Comparison of ENCODE assay signal across 22 cellular contexts in the genomic region with DNA sequence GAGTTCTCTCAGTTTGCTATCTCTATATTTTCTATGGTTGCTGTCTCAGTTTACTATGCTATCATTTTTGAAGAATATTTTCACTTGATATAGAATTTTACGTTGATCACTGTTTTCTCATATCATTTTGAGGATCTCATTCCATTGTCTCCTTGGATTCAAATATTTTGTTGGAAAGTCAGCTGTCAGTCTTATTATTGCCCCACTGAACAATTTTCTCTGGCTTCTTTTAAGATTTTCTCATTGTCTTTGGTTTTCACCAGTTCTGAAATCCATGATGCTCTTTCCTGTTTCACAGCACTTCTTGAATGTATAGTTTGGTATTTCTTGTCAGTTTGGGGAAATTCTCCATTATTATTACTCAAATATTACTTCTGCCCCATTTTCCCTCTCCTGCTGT.
"Had no signal": no experiment of that assay in that cellular context is flagged by ENCODE, and none has a peak within 500 bp of the region (broad histone marks: within the 10 kb centered on the region; RNA-seq: fewer than 3 reads in every experiment).

No MANE protein-coding gene starts in this region.

- ATAC-seq: Right ventricle myocardium inferior, SK-N-SH treated with all-trans-retinoic acid at 6 μM for 48 hours, T-helper 17 cell had no signal

- H3K4me3 ChIP-seq: PC-9, Peyer's patch, SJCRH30 had no signal

- H3K4me3 Mint-ChIP-seq: T-helper 17 cell had no signal

- H3K4me2 ChIP-seq: KMS-11, PC-9 had no signal

- H3K27ac ChIP-seq: KMS-11, PC-9, Peyer's patch, SJCRH30 had no signal

- H2AFZ ChIP-seq: PC-9 had no signal

- DNase-seq: IMR-90, NCI-H1092 treated with DMSO at 0.1 percent for 48 hours, NCI-H1436, NCI-H187, NCI-H2029, NCI-H2081 treated with DMSO at 0.1 percent for 48 hours, NCI-H2171, NCI-H226, NCI-H446, NCI-H510A, NCI-H524 treated with DMSO at 0.1 percent for 48 hours, NCI-H69, NCI-H774, PC-9, Peyer's patch, SHP77 treated with DMSO at 0.1 percent for 48 hours, SJCRH30, T-helper 1 cell, T-helper 17 cell had no signal

- H3K27me3 ChIP-seq: Peyer's patch, SJCRH30 had no signal

- H3K9ac ChIP-seq: KMS-11 had no signal

- H3K9me3 ChIP-seq: SJCRH30 had no signal

- H3K36me3 ChIP-seq: Peyer's patch, SJCRH30 had no signal

- H3K4me1 ChIP-seq: Peyer's patch, SJCRH30 had no signal

- H3K27me3 Mint-ChIP-seq: T-helper 17 cell had no signal

- H3K4me1 Mint-ChIP-seq: T-helper 17 cell had no signal

- H3K27ac Mint-ChIP-seq: T-helper 17 cell had no signal
